Comparison of ENCODE assay signal across 8 cellular contexts in genomic region chr1:235417101-235417697, GRCh38. TPM values are rescaled to one million over a fixed set of nuclear protein-coding genes. Genes with fewer than 3 reads are reported as not detected.
DNase-seq lines count a peak whose midpoint lies in the region; ATAC-seq and TF ChIP-seq lines count a peak whose summit lies in the region.

No MANE protein-coding gene starts in this region.

- H3K9me3 ChIP-seq in BE2C = no peaks in the 10 kb centered on the region
- H3K9me3 ChIP-seq in lung (ENCODE audit: control insufficient read depth in 2 of 2, insufficient read depth in 1 of 2, low read length in 1 of 2) = no peaks in the 10 kb centered on the region

- no peak overlapping the region for H3K27ac ChIP-seq in lung (ENCODE audit: low read depth in 1 of 2, low read length in 1 of 2)

- H3K4me1 ChIP-seq in BE2C (peaks cover 8% of the 10 kb centered on the region), lung (ENCODE audit: control insufficient read depth in 2 of 2, insufficient read depth in 2 of 2, low read length in 2 of 2) (peaks cover 0 to 3% of the 10 kb centered on the region in 2 donors)

- DNase-seq in BE2C = peak; percentile 51
- DNase-seq in NCI-H345 treated with DMSO at 0.1 percent for 48 hours (lab: John Stamatoyannopoulos, UW; ENCODE audit: unreplicated experiment) = peak; percentile 22
- peak; percentile 39 to 46 for DNase-seq in activated CD4-positive, alpha-beta T cell treated with anti-CD3 and anti-CD28 coated beads, Interleukin-2, amount 50 U/mL, for 24 hours (ENCODE audit: low read depth in 1 of 2, low spot score in 1 of 2)
- DNase-seq in dermis microvascular lymphatic vessel endothelial cell (ENCODE audit: low read depth in 2 of 2) = peak; percentile 61 to 69
- DNase-seq in lung (ENCODE audit: low spot score) = peak; percentile 57
- peak; percentile 15 for DNase-seq in stimulated activated CD8-positive, alpha-beta memory T cell treated with anti-CD3 and anti-CD28 coated beads, Interleukin-12 subunit alpha, Interleukin-12 subunit beta, amount 100 ng/mL, for 4 hours (ENCODE audit: low read depth)
- no peak for DNase-seq in cortex of kidney (lab: John Stamatoyannopoulos, UW)

- H3K4me3 ChIP-seq in BE2C (ENCODE audit: low read depth, low read length) (no peak overlapping the region), lung (no peak overlapping the region)

- TF ChIP-seq CTCF in BE2C (IDR thresholded peaks at IDR 0.05; ENCODE audit: low read depth, low read length) (peak; percentile 88), lung (IDR thresholded peaks at IDR 0.05; ENCODE audit: control extremely low read depth, extremely low read depth) (peak; percentile 81)

- H3K27me3 ChIP-seq in BE2C = no peaks in the 10 kb centered on the region
- no peaks in the 10 kb centered on the region for H3K27me3 ChIP-seq in lung (ENCODE audit: control insufficient read depth, insufficient read depth)

- 30 to 32% methylated on average over 7 of the region's 7 CpGs for WGBS in lung, 2 donors

- H3K36me3 ChIP-seq in BE2C (peaks cover 3% of the 10 kb centered on the region), lung (ENCODE audit: control insufficient read depth in 2 of 2, insufficient read depth in 2 of 2, low read length in 2 of 2) (peaks cover 2 to 15% of the 10 kb centered on the region in 2 donors)

- ATAC-seq in GM21723 (IDR thresholded peaks at IDR 0.05; ENCODE audit: unreplicated experiment) = peak; percentile 72
- no peak for ATAC-seq in lung (ENCODE audit: insufficient read depth, low FRiP score)

RNA-seq across cellular contexts. Expression of gene TBCE, which starts 50.0 kb away (rescaled TPM):
- 35.7 TPM for polyA plus RNA-seq in BE2C (2012; ENCODE audit: insufficient read depth, insufficient read length, low read depth)
- total RNA-seq in dermis microvascular lymphatic vessel endothelial cell (10.9 and 12.3 TPM in 2 replicates), lung (10 to 100 TPM; 20.6 to 36.9 TPM)
- 10 to 100 TPM; 16.4 to 39.2 TPM for polyA plus RNA-seq in lung
